ENCODE assay signal across 19 cellular contexts in genomic region chr5:143759368-143760136, GRCh38. TPM values are rescaled to one million over a fixed set of nuclear protein-coding genes. Genes with fewer than 3 reads are reported as not detected.
DNase-seq lines count a peak whose midpoint lies in the region; ATAC-seq, FAIRE-seq and TF ChIP-seq lines count a peak whose summit lies in the region.
"Had no signal": no experiment of that assay in that cellular context is flagged by ENCODE, and none has a peak within 500 bp of the region (broad histone marks: within the 10 kb centered on the region; RNA-seq: fewer than 3 reads in every experiment).

No MANE protein-coding gene starts in this region.

- no peak for TF ChIP-seq POLR2A in gastrocnemius medialis (IDR thresholded peaks at IDR 0.05)

- H3K4me3 ChIP-seq in GM23248 (peak overlapping the region; percentile 26; the same call in 1 of the 2 replicates), gastrocnemius medialis (no peak overlapping the region), kidney (ENCODE audit: low read length in 2 of 2) (no peak overlapping the region)
- H3K4me3 ChIP-seq: cardiac muscle cell, right lobe of liver had no signal

- peaks cover 3% of the 10 kb centered on the region for H3K36me3 Mint-ChIP-seq in activated CD4-positive, alpha-beta memory T cell treated with anti-CD3 and anti-CD28 coated beads, Interleukin-2, amount 10 ng/mL, durations not matched to agents 7 days and 5 days (ENCODE audit: low read depth)
- H3K36me3 Mint-ChIP-seq in activated CD4-positive, alpha-beta memory T cell treated with anti-CD3 and anti-CD28 coated beads for 36 hours, result no peaks in the 10 kb centered on the region
- no peaks in the 10 kb centered on the region for H3K36me3 Mint-ChIP-seq in chondrocyte (ENCODE audit: low read depth)

- H3K27me3 ChIP-seq in GM23248 (replicated peaks; ENCODE audit: insufficient read depth), result no peaks in the 10 kb centered on the region
- no peaks in the 10 kb centered on the region for H3K27me3 ChIP-seq in gastrocnemius medialis
- H3K27me3 ChIP-seq: cardiac muscle cell, right lobe of liver had no signal

- intact Hi-C loops in activated CD4-positive, alpha-beta memory T cell treated with anti-CD3 and anti-CD28 coated beads for 36 hours (cut with micrococcal nuclease), result no loop called here
- intact Hi-C loops in gastrocnemius medialis (cut with DNase I; ENCODE audit: low total_unique reads) (no loop called here), kidney (cut with DNase I) (no loop called here)

- in situ Hi-C loops in GM23248 (cut with MboI), result no loop called here
- in situ Hi-C loops in gastrocnemius medialis (cut with MboI; ENCODE audit: low sequenced_read_pairs in 4 of 4), result no loop called here

- H3F3A ChIP-seq in GM23248 (ENCODE audit: insufficient read depth), result peaks cover 23% of the 10 kb centered on the region; the same call in 1 of the 2 replicates

- H3K4me3 Mint-ChIP-seq in activated CD4-positive, alpha-beta memory T cell treated with anti-CD3 and anti-CD28 coated beads, Interleukin-2, amount 10 ng/mL, durations not matched to agents 7 days and 5 days, result no peak overlapping the region
- no peak overlapping the region for H3K4me3 Mint-ChIP-seq in activated CD4-positive, alpha-beta memory T cell treated with anti-CD3 and anti-CD28 coated beads for 36 hours
- no peak overlapping the region for H3K4me3 Mint-ChIP-seq in chondrocyte (ENCODE audit: unreplicated experiment)
- H3K4me3 Mint-ChIP-seq: activated naive CD8-positive, alpha-beta T cell treated with anti-CD3 and anti-CD28 coated beads, Interleukin-2, amount 50 U/mL, for 24 hours had no signal

- peaks cover 24% of the 10 kb centered on the region for H3K4me1 Mint-ChIP-seq in activated CD4-positive, alpha-beta memory T cell treated with anti-CD3 and anti-CD28 coated beads, Interleukin-2, amount 10 ng/mL, durations not matched to agents 7 days and 5 days
- peaks cover 8% of the 10 kb centered on the region for H3K4me1 Mint-ChIP-seq in activated CD4-positive, alpha-beta memory T cell treated with anti-CD3 and anti-CD28 coated beads for 36 hours (ENCODE audit: low read depth)
- peaks cover 14% of the 10 kb centered on the region for H3K4me1 Mint-ChIP-seq in chondrocyte (ENCODE audit: low read depth)

- 0 out of 2 replicates have a peak overlapping the region, but pooled peaks have one; percentile 8 for H3K9ac ChIP-seq in GM23248
- H3K9ac ChIP-seq in kidney (ENCODE audit: low read length in 2 of 2), result no peak overlapping the region

- H3K27me3 Mint-ChIP-seq in activated CD4-positive, alpha-beta memory T cell treated with anti-CD3 and anti-CD28 coated beads, Interleukin-2, amount 10 ng/mL, durations not matched to agents 7 days and 5 days, result peaks cover 4% of the 10 kb centered on the region
- H3K27me3 Mint-ChIP-seq in activated CD4-positive, alpha-beta memory T cell treated with anti-CD3 and anti-CD28 coated beads for 36 hours, result no peaks in the 10 kb centered on the region
- no peaks in the 10 kb centered on the region for H3K27me3 Mint-ChIP-seq in chondrocyte (ENCODE audit: low read depth)

- H3K9me3 Mint-ChIP-seq in activated CD4-positive, alpha-beta memory T cell treated with anti-CD3 and anti-CD28 coated beads, Interleukin-2, amount 10 ng/mL, durations not matched to agents 7 days and 5 days, result peaks cover 2% of the 10 kb centered on the region
- no peaks in the 10 kb centered on the region for H3K9me3 Mint-ChIP-seq in activated CD4-positive, alpha-beta memory T cell treated with anti-CD3 and anti-CD28 coated beads for 36 hours
- peaks cover 3% of the 10 kb centered on the region for H3K9me3 Mint-ChIP-seq in chondrocyte (ENCODE audit: low read depth)

- no peaks in the 10 kb centered on the region for H3K36me3 ChIP-seq in GM23248 (ENCODE audit: low read depth)
- no peaks in the 10 kb centered on the region for H3K36me3 ChIP-seq in gastrocnemius medialis
- no peaks in the 10 kb centered on the region for H3K36me3 ChIP-seq in kidney (ENCODE audit: control insufficient read depth in 1 of 2, insufficient read depth in 2 of 2, low read length in 2 of 2)
- H3K36me3 ChIP-seq: cardiac muscle cell, right lobe of liver had no signal

- POLR2A ChIA-PET in activated CD4-positive, alpha-beta memory T cell treated with anti-CD3 and anti-CD28 coated beads, Interleukin-2, amount 10 ng/mL, durations not matched to agents 7 days and 5 days (lab: Charles Lee), result interaction anchor here (0.6 kb wide), 1 partner anchor 355 kb away, joined by 3 read pairs; no protein-coding TSS in a partner anchor
- POLR2A ChIA-PET in activated CD4-positive, alpha-beta memory T cell treated with anti-CD3 and anti-CD28 coated beads for 36 hours (lab: Charles Lee), result no interaction called here

- peak overlapping the region; percentile 7; the same call in 1 of the 2 replicates for H2AFZ ChIP-seq in GM23248

- peak overlapping the region; percentile 42 for H3K4me2 ChIP-seq in GM23248 (ENCODE audit: unreplicated experiment)

- 0 to 14% methylated on average over 1 of the region's 1 CpG for WGBS in GM23248 (ENCODE audit: low coverage in 1 of 2, low lambda C conversion rate in 2 of 2, missing lambda C conversion rate in 2 of 2), 2 experiments

- peak; percentile 80 to 94 for ATAC-seq in gastrocnemius medialis
- no peak for ATAC-seq in HG03442 (IDR thresholded peaks at IDR 0.05; ENCODE audit: unreplicated experiment)
- ATAC-seq: activated naive CD8-positive, alpha-beta T cell treated with anti-CD3 and anti-CD28 coated beads, Interleukin-2, amount 50 U/mL, for 24 hours; right lobe of liver had no signal

- H3K27ac ChIP-seq in GM23248 (peak overlapping the region; percentile 45), cingulate gyrus (ENCODE audit: low read depth, low read length) (peak overlapping the region; percentile 31), gastrocnemius medialis (peak overlapping the region in 2 of 4 donors; percentile 15 to 25), kidney (ENCODE audit: low read depth in 2 of 2, low read length in 2 of 2) (no peak overlapping the region)
- H3K27ac ChIP-seq: C4-2B, cardiac muscle cell, right lobe of liver had no signal

- DNase-seq in activated CD4-positive, alpha-beta memory T cell treated with anti-CD3 and anti-CD28 coated beads, Interleukin-2, amount 10 ng/mL, durations not matched to agents 7 days and 5 days, result no peak
- no peak for DNase-seq in activated CD4-positive, alpha-beta memory T cell treated with anti-CD3 and anti-CD28 coated beads for 36 hours
- peak; percentile 37 for DNase-seq in GM23248
- DNase-seq in gastrocnemius medialis, result no peak
- no peak for DNase-seq in chondrocyte (ENCODE audit: low spot score)
- no peak for DNase-seq in kidney
- DNase-seq: activated naive CD8-positive, alpha-beta T cell treated with anti-CD3 and anti-CD28 coated beads, Interleukin-2, amount 50 U/mL, for 24 hours; activated T-cell treated with anti-CD3 and anti-CD28 coated beads, Interleukin-2, amount 50 U/mL, for 48 hours; DMS153; effector CD4-positive, alpha-beta T cell; NCI-H1105 treated with DMSO at 0.1 percent for 48 hours; NCI-H2171; right lobe of liver had no signal

- no peak for FAIRE-seq in kidney (lab: Jason Lieb, UNC)

- CTCF ChIA-PET in activated CD4-positive, alpha-beta memory T cell treated with anti-CD3 and anti-CD28 coated beads, Interleukin-2, amount 10 ng/mL, durations not matched to agents 7 days and 5 days (lab: Charles Lee), result interaction anchor here (0.7 to 1.0 kb wide), 2 partner anchors 356 to 757 kb away, joined by 3 read pairs; no protein-coding TSS in a partner anchor
- CTCF ChIA-PET in activated CD4-positive, alpha-beta memory T cell treated with anti-CD3 and anti-CD28 coated beads for 36 hours (lab: Charles Lee), result no interaction called here

- H3K79me2 ChIP-seq in GM23248 (ENCODE audit: insufficient read depth), result no peaks in the 10 kb centered on the region

- H3K27ac Mint-ChIP-seq in activated CD4-positive, alpha-beta memory T cell treated with anti-CD3 and anti-CD28 coated beads, Interleukin-2, amount 10 ng/mL, durations not matched to agents 7 days and 5 days, result peak overlapping the region; percentile 48
- H3K27ac Mint-ChIP-seq in activated CD4-positive, alpha-beta memory T cell treated with anti-CD3 and anti-CD28 coated beads for 36 hours, result no peak overlapping the region
- H3K27ac Mint-ChIP-seq in chondrocyte (ENCODE audit: unreplicated experiment), result no peak overlapping the region
- H3K27ac Mint-ChIP-seq: activated naive CD8-positive, alpha-beta T cell treated with anti-CD3 and anti-CD28 coated beads, Interleukin-2, amount 50 U/mL, for 24 hours had no signal

- TF ChIP-seq CTCF in gastrocnemius medialis (IDR thresholded peaks at IDR 0.05 in 4 of 5, conservative IDR thresholded peaks at IDR 0.05 in 1 of 5) (no peak), chondrocyte (IDR thresholded peaks at IDR 0.05) (no peak), kidney (IDR thresholded peaks at IDR 0.05; ENCODE audit: borderline replicate concordance, extremely low read depth, insufficient read depth) (no peak)

- H4K20me1 ChIP-seq in GM23248 (ENCODE audit: insufficient read depth), result no peaks in the 10 kb centered on the region

- H3K9me2 ChIP-seq in GM23248 (ENCODE audit: insufficient read depth), result no peaks in the 10 kb centered on the region

- no peaks in the 10 kb centered on the region for H3K9me3 ChIP-seq in GM23248 (ENCODE audit: low read depth)
- no peaks in the 10 kb centered on the region for H3K9me3 ChIP-seq in gastrocnemius medialis
- H3K9me3 ChIP-seq in kidney (ENCODE audit: control insufficient read depth in 1 of 2, low read length in 2 of 2), result no peaks in the 10 kb centered on the region
- H3K9me3 ChIP-seq: right lobe of liver had no signal

- H3K4me1 ChIP-seq in GM23248 (ENCODE audit: insufficient read depth), result peaks cover 30% of the 10 kb centered on the region
- peaks cover 0 to 23% of the 10 kb centered on the region in 2 donors for H3K4me1 ChIP-seq in gastrocnemius medialis
- H3K4me1 ChIP-seq in kidney (ENCODE audit: control insufficient read depth in 1 of 2, insufficient read depth in 1 of 2, low read depth in 1 of 2, low read length in 2 of 2), result no peaks in the 10 kb centered on the region
- H3K4me1 ChIP-seq: right lobe of liver had no signal

RNA-seq across cellular contexts. Expression of gene HMHB1, which starts 52.4 kb away (rescaled TPM):
- 1 to 10 TPM in 1 of 2 experiments, not detected in 1; 1.2 TPM for total RNA-seq in activated CD4-positive, alpha-beta memory T cell treated with anti-CD3 and anti-CD28 coated beads, Interleukin-2, amount 10 ng/mL, durations not matched to agents 7 days and 5 days
- total RNA-seq in activated CD4-positive, alpha-beta memory T cell treated with anti-CD3 and anti-CD28 coated beads for 36 hours, result not detected
- not detected in 2 replicates for total RNA-seq in GM23248 (2014; rRNA removed; shearing (Covaris generic))
- not detected in 2 replicates for polyA plus RNA-seq in GM23248 (2016; fragmentation: Nextera tagmentation; extraction: Ambion mirVana)
- total RNA-seq in gastrocnemius medialis, result not detected
- total RNA-seq in chondrocyte, result not detected in 3 replicates
- total RNA-seq in kidney, result not detected
- not detected for polyA plus RNA-seq in kidney (ENCODE audit: insufficient read depth, low read depth, low replicate concordance)
- total RNA-seq: A172, cardiac muscle cell, H4, right lobe of liver had no signal
- polyA plus RNA-seq: cardiac muscle cell had no signal

Comparison
In these comparisons a context has a peak if more than half of its experiments do, and no peak if none do; other contexts are left out.
1. H3K27ac ChIP-seq: peak in GM23248 (single experiment) and cingulate gyrus (single experiment); none in kidney (0 of 2).